Comparison of ENCODE assay signal across 10 cellular contexts in the genomic region with DNA sequence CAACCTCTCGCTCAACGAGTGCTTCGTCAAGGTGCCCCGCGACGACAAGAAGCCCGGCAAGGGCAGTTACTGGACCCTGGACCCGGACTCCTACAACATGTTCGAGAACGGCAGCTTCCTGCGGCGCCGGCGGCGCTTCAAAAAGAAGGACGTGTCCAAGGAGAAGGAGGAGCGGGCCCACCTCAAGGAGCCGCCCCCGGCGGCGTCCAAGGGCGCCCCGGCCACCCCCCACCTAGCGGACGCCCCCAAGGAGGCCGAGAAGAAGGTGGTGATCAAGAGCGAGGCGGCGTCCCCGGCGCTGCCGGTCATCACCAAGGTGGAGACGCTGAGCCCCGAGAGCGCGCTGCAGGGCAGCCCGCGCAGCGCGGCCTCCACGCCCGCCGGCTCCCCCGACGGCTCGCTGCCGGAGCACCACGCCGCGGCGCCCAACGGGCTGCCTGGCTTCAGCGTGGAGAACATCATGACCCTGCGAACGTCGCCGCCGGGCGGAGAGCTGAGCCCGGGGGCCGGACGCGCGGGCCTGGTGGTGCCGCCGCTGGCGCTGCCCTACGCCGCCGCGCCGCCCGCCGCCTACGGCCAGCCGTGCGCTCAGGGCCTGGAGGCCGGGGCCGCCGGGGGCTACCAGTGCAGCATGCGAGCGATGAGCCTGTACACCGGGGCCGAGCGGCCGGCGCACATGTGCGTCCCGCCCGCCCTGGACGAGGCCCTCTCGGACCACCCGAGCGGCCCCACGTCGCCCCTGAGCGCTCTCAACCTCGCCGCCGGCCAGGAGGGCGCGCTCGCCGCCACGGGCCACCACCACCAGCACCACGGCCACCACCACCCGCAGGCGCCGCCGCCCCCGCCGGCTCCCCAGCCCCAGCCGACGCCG. TPM values are rescaled to one million over a fixed set of nuclear protein-coding genes. Genes with fewer than 3 reads are reported as not detected.
DNase-seq lines count a peak whose midpoint lies in the region; ATAC-seq and TF ChIP-seq lines count a peak whose summit lies in the region.
"Had no signal": no experiment of that assay in that cellular context is flagged by ENCODE, and none has a peak within 500 bp of the region (broad histone marks: within the 10 kb centered on the region; RNA-seq: fewer than 3 reads in every experiment).

No MANE protein-coding gene starts in this region.

- H3K4me3 Mint-ChIP-seq in nephron, result peak overlapping the region; percentile 91 to 94 (median 92)

- H3K27ac ChIP-seq in fibroblast of lung (ENCODE audit: insufficient read depth, low read length), result peak overlapping the region; percentile 67

- H3K9me3 Mint-ChIP-seq in nephron, result no peaks in the 10 kb centered on the region

- peak overlapping the region; percentile 63 for H3K9ac ChIP-seq in fibroblast of lung (ENCODE audit: insufficient read depth, low read length)

- peaks cover 89% of the 10 kb centered on the region for H3K27me3 Mint-ChIP-seq in nephron (ENCODE audit: low read depth)

- H3K4me2 ChIP-seq in fibroblast of lung (ENCODE audit: extremely low read depth, insufficient read depth, low read length), result peak overlapping the region; percentile 52

- H3K4me3 ChIP-seq in fibroblast of lung (replicated peaks in 1 of 4; ENCODE audit: control extremely low read depth in 1 of 4, insufficient read depth in 1 of 4, low read depth in 3 of 4, low read length in 4 of 4), result peak overlapping the region; percentile 74 to 92 (median 84)

- peaks cover 36% of the 10 kb centered on the region for H3K36me3 Mint-ChIP-seq in nephron (ENCODE audit: low read depth)

- H3K4me1 Mint-ChIP-seq in nephron, result peaks cover 34% of the 10 kb centered on the region

- H3K27me3 ChIP-seq in fibroblast of lung (ENCODE audit: control insufficient read depth, insufficient read depth, low read length), result no peaks in the 10 kb centered on the region

- ATAC-seq in GM21381 (IDR thresholded peaks at IDR 0.05; ENCODE audit: unreplicated experiment) (no peak), HG03139 (IDR thresholded peaks at IDR 0.05; ENCODE audit: unreplicated experiment) (no peak)

- H2AFZ ChIP-seq in fibroblast of lung (ENCODE audit: low read length), result peak overlapping the region; percentile 63

- no peaks in the 10 kb centered on the region for H3K9me3 ChIP-seq in fibroblast of lung (ENCODE audit: control insufficient read depth, insufficient read depth, low read depth, low read length)

- peaks cover 6% of the 10 kb centered on the region for H3K36me3 ChIP-seq in fibroblast of lung (ENCODE audit: control insufficient read depth, insufficient read depth, low read length)

- DNase-seq in AG09319 (ENCODE audit: extremely low read depth, low read depth) (no peak), RPMI7951 (ENCODE audit: low read depth) (peak; percentile 66), fibroblast of lung (ENCODE audit: low read depth in 2 of 2) (peak; percentile 52 to 71), HuH-7 (ENCODE audit: low spot score) (no peak)
- DNase-seq in activated effector memory CD4-positive, alpha-beta T cell treated with Interleukin-2 at 50 U/mL for 16 hours, result no peak
- DNase-seq: activated naive CD4-positive, alpha-beta T cell treated with anti-CD3 and anti-CD28 coated beads, Interleukin-2, amount 50 U/mL, for 16 hours; stimulated activated CD8-positive, alpha-beta memory T cell treated with anti-CD3 and anti-CD28 coated beads, Interleukin-4, amount 100 ng/mL, for 48 hours had no signal

- no peaks in the 10 kb centered on the region for H4K20me1 ChIP-seq in fibroblast of lung (ENCODE audit: control insufficient read depth, extremely low read depth, insufficient read depth, low read length)

- peaks cover 7% of the 10 kb centered on the region for H3K4me1 ChIP-seq in fibroblast of lung (ENCODE audit: control insufficient read depth, extremely low read depth, insufficient read depth, low read length)

- peak overlapping the region; percentile 66 to 98 (median 92) for H3K27ac Mint-ChIP-seq in nephron

- peaks cover 58% of the 10 kb centered on the region for H3K79me2 ChIP-seq in fibroblast of lung (ENCODE audit: control insufficient read depth, insufficient read depth, low read length)

- TF ChIP-seq CTCF in AG09319 (IDR thresholded peaks at IDR 0.05; ENCODE audit: low read depth, low read length), result peak; percentile 4; the same call in 1 of the 2 replicates
- TF ChIP-seq CTCF in fibroblast of lung (conservative IDR thresholded peaks at IDR 0.05 in 1 of 2, IDR thresholded peaks at IDR 0.05 in 1 of 2; ENCODE audit: low read depth in 1 of 2, low read length in 2 of 2), result no peak
- no peak for TF ChIP-seq CTCF in nephron (IDR thresholded peaks at IDR 0.05; ENCODE audit: unreplicated experiment in 3 of 3)

RNA-seq across cellular contexts. Expression of a gene that starts 1.3 kb away (rescaled TPM):
- 1.3 and 1.6 TPM in 2 replicates for total RNA-seq in RPMI7951 (2014; rRNA removed; shearing (Covaris generic))
- total RNA-seq in fibroblast of lung, result 0.26 and 0.50 TPM in 2 replicates
- polyA plus RNA-seq in fibroblast of lung, result 1.1 and 1.5 TPM in 2 replicates
- polyA plus RNA-seq in fibroblast of lung (2012), result 4.5 and 7.2 TPM in 2 replicates
- polyA minus RNA-seq in fibroblast of lung (ENCODE audit: low replicate concordance), result 1.6 and 1.9 TPM in 2 replicates

RNA-seq across cellular contexts. Expression of a gene that starts 10.4 kb away (rescaled TPM):
- total RNA-seq in RPMI7951 (2014; rRNA removed; shearing (Covaris generic)), result 4.3 and 5.7 TPM in 2 replicates
- total RNA-seq in fibroblast of lung, result 24.1 and 27.4 TPM in 2 replicates
- polyA plus RNA-seq in fibroblast of lung, result 5.9 and 19.0 TPM in 2 replicates
- polyA plus RNA-seq in fibroblast of lung (2012), result 9.4 and 31.1 TPM in 2 replicates
- polyA minus RNA-seq in fibroblast of lung (ENCODE audit: low replicate concordance), result 4.9 and 6.9 TPM in 2 replicates

RNA-seq across cellular contexts. Expression of a gene that starts 12.9 kb away (rescaled TPM):
- total RNA-seq in RPMI7951 (2014; rRNA removed; shearing (Covaris generic)), result 6.1 and 8.8 TPM in 2 replicates
- total RNA-seq in fibroblast of lung, result 13.6 and 19.3 TPM in 2 replicates
- 11.4 and 13.1 TPM in 2 replicates for polyA plus RNA-seq in fibroblast of lung
- polyA plus RNA-seq in fibroblast of lung (2012), result 9.3 and 9.7 TPM in 2 replicates
- 5.9 and 16.3 TPM in 2 replicates for polyA minus RNA-seq in fibroblast of lung (ENCODE audit: low replicate concordance)

RNA-seq across cellular contexts. Expression of a gene that starts 57.6 kb away (rescaled TPM):
- total RNA-seq in RPMI7951 (2014; rRNA removed; shearing (Covaris generic)), result 2.1 and 3.0 TPM in 2 replicates
- total RNA-seq in fibroblast of lung, result 15.9 and 31.5 TPM in 2 replicates
- 14.0 and 38.5 TPM in 2 replicates for polyA plus RNA-seq in fibroblast of lung
- polyA plus RNA-seq in fibroblast of lung (2012), result 19.3 and 43.8 TPM in 2 replicates
- 16.2 and 35.9 TPM in 2 replicates for polyA minus RNA-seq in fibroblast of lung (ENCODE audit: low replicate concordance)

Comparison
In these comparisons a context has a peak if more than half of its experiments do, and no peak if none do; other contexts are left out.
1. DNase-seq: peak in RPMI7951 (single experiment) and fibroblast of lung (2 of 2); none in AG09319 (single experiment), activated effector memory CD4-positive, alpha-beta T cell treated with Interleukin-2 at 50 U/mL for 16 hours (single experiment) and HuH-7 (single experiment).